ENCODE assay signal across 13 cellular contexts in the genomic region with DNA sequence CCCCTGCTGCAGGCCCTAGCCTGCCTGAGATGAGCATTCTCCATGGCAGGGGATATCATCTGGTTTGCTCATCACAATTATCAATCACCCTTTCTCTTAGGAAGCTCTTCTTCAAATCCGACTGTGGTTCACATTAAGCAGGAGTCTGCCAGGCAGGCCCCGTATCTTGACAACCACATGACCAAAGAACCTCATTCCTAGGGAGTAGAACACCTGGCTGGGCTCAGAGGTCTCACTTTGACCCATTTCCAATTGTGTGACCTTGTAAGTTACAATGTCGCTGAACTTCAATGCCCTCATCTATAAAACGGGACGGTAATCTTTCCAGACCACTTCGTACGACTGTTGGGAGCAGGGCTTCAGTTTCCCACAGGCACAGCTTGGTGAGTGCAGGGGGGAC.
"Had no signal": no experiment of that assay in that cellular context is flagged by ENCODE, and none has a peak within 500 bp of the region (broad histone marks: within the 10 kb centered on the region; RNA-seq: fewer than 3 reads in every experiment).

No MANE protein-coding gene starts in this region.

- H3K9me3 Mint-ChIP-seq: naive thymus-derived CD4-positive, alpha-beta T cell; stimulated activated naive B cell treated with anti-CD40 and anti-IgM and Interleukin-4, amounts not matched to agents 10 μg/mL and 1 μg/mL and 100 μg/mL, for 72 hours; stimulated activated naive CD8-positive, alpha-beta T cell treated with anti-CD3 and anti-CD28 coated beads, Interleukin-15, amount 100 ng/mL, for 72 hours had no signal

- H3K9me3 ChIP-seq: colonic mucosa, heart left ventricle, testis, transverse colon had no signal

- H3K4me1 Mint-ChIP-seq: naive thymus-derived CD4-positive, alpha-beta T cell; stimulated activated naive CD8-positive, alpha-beta T cell treated with anti-CD3 and anti-CD28 coated beads, Interleukin-15, amount 100 ng/mL, for 72 hours had no signal

- H3K36me3 ChIP-seq: colonic mucosa, heart left ventricle, transverse colon had no signal

- ATAC-seq: left colon; stimulated activated naive CD8-positive, alpha-beta T cell treated with anti-CD3 and anti-CD28 coated beads, Interleukin-15, amount 100 ng/mL, for 72 hours had no signal

- H3K4me3 Mint-ChIP-seq: naive thymus-derived CD4-positive, alpha-beta T cell; stimulated activated naive B cell treated with anti-CD40 and anti-IgM and Interleukin-4, amounts not matched to agents 10 μg/mL and 1 μg/mL and 100 μg/mL, for 72 hours; stimulated activated naive CD8-positive, alpha-beta T cell treated with anti-CD3 and anti-CD28 coated beads, Interleukin-15, amount 100 ng/mL, for 72 hours had no signal

- H3K27ac ChIP-seq: colonic mucosa, heart left ventricle, skin epidermis, testis, transverse colon had no signal

- H3K36me3 Mint-ChIP-seq: naive thymus-derived CD4-positive, alpha-beta T cell; stimulated activated naive B cell treated with anti-CD40 and anti-IgM and Interleukin-4, amounts not matched to agents 10 μg/mL and 1 μg/mL and 100 μg/mL, for 72 hours had no signal

- H3K4me3 ChIP-seq: colonic mucosa, heart left ventricle, skin epidermis, testis, transverse colon had no signal

- DNase-seq: colonic mucosa; foreskin melanocyte; mammary epithelial cell; naive thymus-derived CD4-positive, alpha-beta T cell; stimulated activated CD4-positive, alpha-beta T cell treated with anti-CD3 and anti-CD28 coated beads, Interleukin-2, amount 100 ng/mL, for 24 hours; stimulated activated CD4-positive, alpha-beta T cell treated with anti-CD3 and anti-CD28 coated beads, Interleukin-4, amount 100 ng/mL, for 4 hours; stimulated activated naive B cell treated with anti-CD40 and anti-IgM and Interleukin-4, amounts not matched to agents 10 μg/mL and 1 μg/mL and 100 μg/mL, for 72 hours; stimulated activated naive CD8-positive, alpha-beta T cell treated with anti-CD3 and anti-CD28 coated beads, Interleukin-15, amount 100 ng/mL, for 72 hours; transverse colon had no signal

- H3K27me3 Mint-ChIP-seq: stimulated activated naive CD8-positive, alpha-beta T cell treated with anti-CD3 and anti-CD28 coated beads, Interleukin-15, amount 100 ng/mL, for 72 hours had no signal

- H3K27me3 ChIP-seq: colonic mucosa, heart left ventricle, testis, transverse colon had no signal

- H3K4me1 ChIP-seq: colonic mucosa, transverse colon had no signal

- H3K27ac Mint-ChIP-seq: naive thymus-derived CD4-positive, alpha-beta T cell; stimulated activated naive B cell treated with anti-CD40 and anti-IgM and Interleukin-4, amounts not matched to agents 10 μg/mL and 1 μg/mL and 100 μg/mL, for 72 hours; stimulated activated naive CD8-positive, alpha-beta T cell treated with anti-CD3 and anti-CD28 coated beads, Interleukin-15, amount 100 ng/mL, for 72 hours had no signal
